ENCODE assay signal across 20 cellular contexts in genomic region chr4:139889194-139889762, GRCh38.
DNase-seq lines count a peak whose midpoint lies in the region; ATAC-seq and TF ChIP-seq lines count a peak whose summit lies in the region.
"Had no signal": no experiment of that assay in that cellular context is flagged by ENCODE, and none has a peak within 500 bp of the region (broad histone marks: within the 10 kb centered on the region; RNA-seq: fewer than 3 reads in every experiment).

No MANE protein-coding gene starts in this region.

- ATAC-seq in natural killer cell treated with Interleukin-12 subunit alpha and Interleukin-12 subunit beta and Interleukin-15 and Interleukin-18, amount 100 ng/mL, for 72 hours, result peak; percentile 64 to 66
- no peak for ATAC-seq in HG03025 (IDR thresholded peaks at IDR 0.05; ENCODE audit: low FRiP score, unreplicated experiment)
- ATAC-seq: gastroesophageal sphincter, HCT116 had no signal

- no peaks in the 10 kb centered on the region for H3K36me3 ChIP-seq in endocrine pancreas (ENCODE audit: control insufficient read depth, insufficient read depth, low read length)
- H3K36me3 ChIP-seq: adrenal gland, SJCRH30 had no signal

- H3K27ac Mint-ChIP-seq in natural killer cell treated with Interleukin-12 subunit alpha and Interleukin-12 subunit beta and Interleukin-15 and Interleukin-18, amount 100 ng/mL, for 72 hours, result peak overlapping the region in 1 of 2 donors; percentile 9
- H3K27ac Mint-ChIP-seq in mesothelial cell of epicardium, result no peak overlapping the region
- H3K27ac Mint-ChIP-seq: T-helper 2 cell treated with Interferon-gamma antibody and Interleukin-4, amounts not matched to agents 5 μg/mL and 100 μg/mL, for 36 hours had no signal

- peaks cover 0 to 4% of the 10 kb centered on the region in 2 donors for H3K27me3 Mint-ChIP-seq in natural killer cell treated with Interleukin-12 subunit alpha and Interleukin-12 subunit beta and Interleukin-15 and Interleukin-18, amount 100 ng/mL, for 72 hours
- H3K27me3 Mint-ChIP-seq in mesothelial cell of epicardium (ENCODE audit: low read depth), result no peaks in the 10 kb centered on the region

- no peaks in the 10 kb centered on the region for H3K27me3 ChIP-seq in endocrine pancreas (ENCODE audit: control insufficient read depth, insufficient read depth, low read length)
- H3K27me3 ChIP-seq: adrenal gland, gastroesophageal sphincter, SJCRH30 had no signal

- peaks cover 0 to 15% of the 10 kb centered on the region in 2 donors for H3K4me1 Mint-ChIP-seq in natural killer cell treated with Interleukin-12 subunit alpha and Interleukin-12 subunit beta and Interleukin-15 and Interleukin-18, amount 100 ng/mL, for 72 hours (ENCODE audit: low read depth in 2 of 2)
- peaks cover 27% of the 10 kb centered on the region for H3K4me1 Mint-ChIP-seq in mesothelial cell of epicardium

- no peaks in the 10 kb centered on the region for H3K9me3 Mint-ChIP-seq in natural killer cell treated with Interleukin-12 subunit alpha and Interleukin-12 subunit beta and Interleukin-15 and Interleukin-18, amount 100 ng/mL, for 72 hours
- no peaks in the 10 kb centered on the region for H3K9me3 Mint-ChIP-seq in mesothelial cell of epicardium
- H3K9me3 Mint-ChIP-seq: T-helper 2 cell treated with Interferon-gamma antibody and Interleukin-4, amounts not matched to agents 5 μg/mL and 100 μg/mL, for 36 hours had no signal

- peak; percentile 37 for DNase-seq in stimulated activated CD4-positive, alpha-beta T cell treated with anti-CD3 and anti-CD28 coated beads, Interleukin-1b, Interleukin-23, amount 100 ng/mL, for 48 hours
- DNase-seq in stimulated activated CD4-positive, alpha-beta T cell treated with anti-CD3 and anti-CD28 coated beads, Interleukin-4, amount 100 ng/mL, for 1 hour, result no peak
- DNase-seq in natural killer cell treated with Interleukin-12 subunit alpha and Interleukin-12 subunit beta and Interleukin-15 and Interleukin-18, amount 100 ng/mL, for 72 hours (ENCODE audit: low spot score), result no peak
- DNase-seq in coronary artery (ENCODE audit: low spot score), result no peak
- DNase-seq in mesothelial cell of epicardium (ENCODE audit: low spot score in 2 of 2, unreplicated experiment in 2 of 2), result no peak
- DNase-seq: activated CD4-positive, alpha-beta T cell treated with anti-CD3 and anti-CD28 coated beads for 4 hours; AML-193; Calu3; cerebellar nuclear complex; GF-D8; NCI-H1436; NCI-H446; retina; SJCRH30 had no signal

- H3K9me3 ChIP-seq in endocrine pancreas (ENCODE audit: control insufficient read depth, low read length), result no peaks in the 10 kb centered on the region
- H3K9me3 ChIP-seq: adrenal gland, gastroesophageal sphincter, SJCRH30 had no signal

- H3K4me3 Mint-ChIP-seq in natural killer cell treated with Interleukin-12 subunit alpha and Interleukin-12 subunit beta and Interleukin-15 and Interleukin-18, amount 100 ng/mL, for 72 hours, result peak overlapping the region; percentile 1
- no peak overlapping the region for H3K4me3 Mint-ChIP-seq in mesothelial cell of epicardium
- H3K4me3 Mint-ChIP-seq: T-helper 2 cell treated with Interferon-gamma antibody and Interleukin-4, amounts not matched to agents 5 μg/mL and 100 μg/mL, for 36 hours had no signal

- no peak overlapping the region for H3K27ac ChIP-seq in coronary artery
- H3K27ac ChIP-seq: adrenal gland, SJCRH30 had no signal

- peaks cover 14% of the 10 kb centered on the region for H3K4me1 ChIP-seq in endocrine pancreas (ENCODE audit: control insufficient read depth, insufficient read depth, low read length)

- H3K9ac ChIP-seq in endocrine pancreas (ENCODE audit: control insufficient read depth, insufficient read depth, low read length), result no peak overlapping the region

- no peaks in the 10 kb centered on the region for H3K36me3 Mint-ChIP-seq in natural killer cell treated with Interleukin-12 subunit alpha and Interleukin-12 subunit beta and Interleukin-15 and Interleukin-18, amount 100 ng/mL, for 72 hours
- H3K36me3 Mint-ChIP-seq in mesothelial cell of epicardium, result peaks cover 9% of the 10 kb centered on the region

- H3K4me3 ChIP-seq in endocrine pancreas (ENCODE audit: control insufficient read depth, insufficient read depth, low read length) (peak overlapping the region; percentile 77), coronary artery (no peak overlapping the region)
- H3K4me3 ChIP-seq: adrenal gland, gastroesophageal sphincter, SJCRH30 had no signal

- TF ChIP-seq CTCF in coronary artery (IDR thresholded peaks at IDR 0.05), result no peak
- TF ChIP-seq CTCF in mesothelial cell of epicardium (IDR thresholded peaks at IDR 0.05; ENCODE audit: unreplicated experiment), result no peak
